ENCODE assay signal across 25 cellular contexts in the genomic region with DNA sequence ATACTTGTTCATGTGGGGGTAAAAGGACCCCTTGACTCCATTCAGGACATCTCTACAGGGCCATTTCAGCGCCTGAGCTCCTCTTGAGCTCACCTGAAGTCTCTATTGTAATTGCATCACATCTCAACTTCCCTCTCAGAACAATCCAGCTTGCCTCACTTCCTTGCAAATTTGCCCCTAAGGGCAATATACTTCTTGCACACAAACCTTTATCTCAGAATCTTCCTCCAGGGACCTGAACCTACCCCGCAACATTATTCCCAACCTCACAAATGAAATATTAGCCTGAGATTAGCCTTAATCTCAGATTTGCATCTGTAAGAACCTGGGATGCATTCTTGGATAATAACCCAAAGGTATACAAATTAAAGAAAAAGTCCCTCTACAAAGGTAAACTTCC.
"Had no signal": no experiment of that assay in that cellular context is flagged by ENCODE, and none has a peak within 500 bp of the region (broad histone marks: within the 10 kb centered on the region; RNA-seq: fewer than 3 reads in every experiment).

No MANE protein-coding gene starts in this region.

- H3K27ac Mint-ChIP-seq: activated CD4-positive, alpha-beta T cell treated with anti-CD3 and anti-CD28 coated beads for 36 hours; activated CD4-positive, alpha-beta T cell treated with anti-CD3 and anti-CD28 coated beads, Interleukin-2, amount 10 ng/mL, durations not matched to agents 7 days and 5 days; activated CD8-positive, alpha-beta T cell treated with anti-CD3 and anti-CD28 coated beads, Interleukin-2, amount 10 ng/mL, durations not matched to agents 7 days and 5 days; activated naive CD4-positive, alpha-beta T cell treated with anti-CD3 and anti-CD28 coated beads, Interleukin-2, amount 50 U/mL, for 24 hours; activated naive CD8-positive, alpha-beta T cell treated with anti-CD3 and anti-CD28 coated beads, Interleukin-2, amount 10 ng/mL, durations not matched to agents 7 days and 5 days; activated T-cell treated with anti-CD3 and anti-CD28 coated beads, Interleukin-2, amount 50 U/mL, for 24 hours; activated T-helper 2 cell treated with anti-CD3 and anti-CD28 coated beads, Interferon-gamma antibody, Interleukin-2, Interleukin-4, amounts not matched to agents 10 μg/mL and 5 μg/mL and 100 μg/mL, durations not matched to agents 14 hours and 24 hours and 36 hours; T-helper 1 cell treated with Interleukin-12 subunit alpha and Interleukin-12 subunit beta and Interleukin-4 antibody, amounts not matched to agents 30 μg/mL and 1 μg/mL, for 36 hours; T-helper 2 cell treated with Interferon-gamma antibody and Interleukin-4, amounts not matched to agents 5 μg/mL and 100 μg/mL, for 36 hours had no signal

- H3K4me3 ChIP-seq: ascending aorta had no signal

- H3K27me3 ChIP-seq: ascending aorta had no signal

- ATAC-seq: activated CD4-positive, alpha-beta T cell treated with anti-CD3 and anti-CD28 coated beads for 36 hours; activated CD8-positive, alpha-beta T cell treated with anti-CD3 and anti-CD28 coated beads, Interleukin-2, amount 10 ng/mL, durations not matched to agents 7 days and 5 days had no signal

- H3K27ac ChIP-seq: ascending aorta had no signal

- H3K36me3 Mint-ChIP-seq: activated naive CD4-positive, alpha-beta T cell treated with anti-CD3 and anti-CD28 coated beads, Interleukin-2, amount 50 U/mL, for 24 hours; activated naive CD8-positive, alpha-beta T cell treated with anti-CD3 and anti-CD28 coated beads, Interleukin-2, amount 10 ng/mL, durations not matched to agents 7 days and 5 days had no signal

- H3K4me3 Mint-ChIP-seq: activated CD4-positive, alpha-beta T cell treated with anti-CD3 and anti-CD28 coated beads for 36 hours; activated CD4-positive, alpha-beta T cell treated with anti-CD3 and anti-CD28 coated beads, Interleukin-2, amount 10 ng/mL, durations not matched to agents 7 days and 5 days; activated CD8-positive, alpha-beta T cell treated with anti-CD3 and anti-CD28 coated beads, Interleukin-2, amount 10 ng/mL, durations not matched to agents 7 days and 5 days; activated naive CD4-positive, alpha-beta T cell treated with anti-CD3 and anti-CD28 coated beads, Interleukin-2, amount 50 U/mL, for 24 hours; activated naive CD8-positive, alpha-beta T cell treated with anti-CD3 and anti-CD28 coated beads, Interleukin-2, amount 10 ng/mL, durations not matched to agents 7 days and 5 days; activated T-cell treated with anti-CD3 and anti-CD28 coated beads, Interleukin-2, amount 50 U/mL, for 24 hours; T-helper 1 cell treated with Interleukin-12 subunit alpha and Interleukin-12 subunit beta and Interleukin-4 antibody, amounts not matched to agents 30 μg/mL and 1 μg/mL, for 36 hours; T-helper 2 cell treated with Interferon-gamma antibody and Interleukin-4, amounts not matched to agents 5 μg/mL and 100 μg/mL, for 36 hours had no signal

- H3K9me3 Mint-ChIP-seq: activated CD4-positive, alpha-beta T cell treated with anti-CD3 and anti-CD28 coated beads, Interleukin-2, amount 10 ng/mL, durations not matched to agents 7 days and 5 days; activated naive CD4-positive, alpha-beta T cell treated with anti-CD3 and anti-CD28 coated beads, Interleukin-2, amount 50 U/mL, for 24 hours; activated naive CD8-positive, alpha-beta T cell treated with anti-CD3 and anti-CD28 coated beads, Interleukin-2, amount 10 ng/mL, durations not matched to agents 7 days and 5 days; activated T-cell treated with anti-CD3 and anti-CD28 coated beads, Interleukin-2, amount 50 U/mL, for 24 hours; activated T-helper 2 cell treated with anti-CD3 and anti-CD28 coated beads, Interferon-gamma antibody, Interleukin-2, Interleukin-4, amounts not matched to agents 10 μg/mL and 5 μg/mL and 100 μg/mL, durations not matched to agents 14 hours and 24 hours and 36 hours; T-helper 1 cell treated with Interleukin-12 subunit alpha and Interleukin-12 subunit beta and Interleukin-4 antibody, amounts not matched to agents 30 μg/mL and 1 μg/mL, for 36 hours; T-helper 2 cell treated with Interferon-gamma antibody and Interleukin-4, amounts not matched to agents 5 μg/mL and 100 μg/mL, for 36 hours had no signal

- H3K4me1 Mint-ChIP-seq: activated CD4-positive, alpha-beta T cell treated with anti-CD3 and anti-CD28 coated beads for 36 hours; activated CD4-positive, alpha-beta T cell treated with anti-CD3 and anti-CD28 coated beads, Interleukin-2, amount 10 ng/mL, durations not matched to agents 7 days and 5 days; activated naive CD4-positive, alpha-beta T cell treated with anti-CD3 and anti-CD28 coated beads, Interleukin-2, amount 50 U/mL, for 24 hours; activated naive CD8-positive, alpha-beta T cell treated with anti-CD3 and anti-CD28 coated beads, Interleukin-2, amount 10 ng/mL, durations not matched to agents 7 days and 5 days had no signal

- H3K36me3 ChIP-seq: ascending aorta had no signal

- DNase-seq: activated CD4-positive, alpha-beta T cell treated with anti-CD3 and anti-CD28 coated beads for 36 hours; activated CD4-positive, alpha-beta T cell treated with anti-CD3 and anti-CD28 coated beads, Interleukin-2, amount 10 ng/mL, durations not matched to agents 7 days and 5 days; activated CD4-positive, alpha-beta T cell treated with anti-CD3 and anti-CD28 coated beads, Interleukin-2, amount 50 U/mL, for 48 hours; activated CD8-positive, alpha-beta T cell treated with anti-CD3 and anti-CD28 coated beads, Interleukin-2, amount 10 ng/mL, durations not matched to agents 7 days and 5 days; activated gamma-delta T cell; activated naive CD4-positive, alpha-beta T cell treated with Interleukin-2 at 50 U/mL for 16 hours; activated naive CD8-positive, alpha-beta T cell treated with anti-CD3 and anti-CD28 coated beads, Interleukin-2, amount 10 ng/mL, durations not matched to agents 7 days and 5 days; activated T-cell treated with anti-CD3 and anti-CD28 coated beads, Interleukin-2, amount 50 U/mL, for 24 hours; amygdala; NCI-H1092 treated with DMSO at 0.1 percent for 48 hours; NCI-H146; NCI-H187; NCI-H2029 treated with DMSO at 0.1 percent for 48 hours; NCI-H2107; NCI-H2171; NCI-H510A; NCI-H526; NCI-H748 treated with DMSO at 0.1 percent for 48 hours; NK-92 treated with Interleukin-12 subunit alpha and Interleukin-12 subunit beta, amount 100 ng/mL, for 24 hours; SHP77 had no signal

- H3K9me3 ChIP-seq: ascending aorta had no signal
